9 cellular contexts compared by ENCODE assay signal in the genomic region with DNA sequence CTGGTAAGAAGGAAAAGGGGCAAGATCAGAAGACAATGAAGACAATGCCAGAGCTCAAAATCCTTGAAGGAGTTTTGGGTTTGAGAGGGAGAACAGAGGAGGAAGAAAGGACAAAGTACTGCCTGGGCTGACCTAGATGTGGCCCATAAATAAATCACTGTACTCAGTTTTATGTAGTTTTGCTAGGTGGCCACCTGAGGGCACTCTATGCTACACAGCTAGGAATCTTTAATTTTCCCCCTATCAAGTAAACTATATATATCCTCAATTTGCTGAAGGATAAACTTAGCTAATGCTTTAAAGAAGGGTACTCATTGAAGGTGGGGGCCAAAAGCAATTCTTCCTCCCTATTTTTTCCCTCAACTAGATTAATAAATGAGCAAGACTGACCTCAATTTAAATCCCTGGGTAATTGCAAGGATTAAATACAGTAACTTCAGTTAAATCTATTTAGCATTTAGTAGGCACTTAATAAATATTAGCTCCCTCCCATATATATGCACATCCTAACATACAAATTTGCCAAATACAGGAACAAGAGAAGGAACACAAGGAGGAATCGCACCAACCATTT.
DNase-seq lines count a peak whose midpoint lies in the region; ATAC-seq, FAIRE-seq and TF ChIP-seq lines count a peak whose summit lies in the region.
"Had no signal": no experiment of that assay in that cellular context is flagged by ENCODE, and none has a peak within 500 bp of the region (broad histone marks: within the 10 kb centered on the region; RNA-seq: fewer than 3 reads in every experiment).

No MANE protein-coding gene starts in this region.

- H3K27me3 ChIP-seq in small intestine (ENCODE audit: control insufficient read depth in 2 of 2, insufficient read depth in 2 of 2, low read length in 2 of 2) = no peaks in the 10 kb centered on the region

- TF ChIP-seq CTCF in C4-2B (conservative IDR thresholded peaks at IDR 0.05) (peak; percentile 56), activated B cell treated with CpG ODN at 0.5 μM for 24 hours (IDR thresholded peaks at IDR 0.05) (peak; percentile 47)

- CTCF ChIA-PET in activated B cell treated with CpG ODN at 0.5 μM for 24 hours (lab: Charles Lee) = interaction anchor here (0.8 to 2.9 kb wide), 9 partner anchors 8 to 1545 kb away, joined by 3 to 19 read pairs (median 5); no protein-coding TSS in a partner anchor

- no peak for FAIRE-seq in small intestine (lab: Jason Lieb, UNC)

- ATAC-seq in GM18499 (IDR thresholded peaks at IDR 0.05; ENCODE audit: insufficient read depth, unreplicated experiment) = peak; percentile 44
- ATAC-seq in HG02763 (IDR thresholded peaks at IDR 0.05; ENCODE audit: unreplicated experiment) = peak; percentile 62
- peak; percentile 58 for ATAC-seq in activated B cell treated with CpG ODN at 0.5 μM for 24 hours (ENCODE audit: low read depth)
- peak; percentile 92 for ATAC-seq in left ventricle myocardium superior

- no peaks in the 10 kb centered on the region for H3K36me3 ChIP-seq in small intestine (ENCODE audit: control insufficient read depth in 2 of 2, insufficient read depth in 2 of 2, low read length in 2 of 2)

- no peaks in the 10 kb centered on the region for H3K36me3 Mint-ChIP-seq in activated B cell treated with CpG ODN at 0.5 μM for 24 hours (ENCODE audit: low read depth)

- H3K27ac ChIP-seq in C4-2B (no peak overlapping the region), small intestine (ENCODE audit: low read depth in 1 of 2, low read length in 1 of 2) (no peak overlapping the region)

- peaks cover 9% of the 10 kb centered on the region for H3K4me1 Mint-ChIP-seq in activated B cell treated with CpG ODN at 0.5 μM for 24 hours

- POLR2A ChIA-PET in activated B cell treated with CpG ODN at 0.5 μM for 24 hours (lab: Charles Lee) = no interaction called here

- H3K4me3 Mint-ChIP-seq in activated B cell treated with CpG ODN at 0.5 μM for 24 hours = no peak overlapping the region
- H3K4me3 Mint-ChIP-seq: T-helper 1 cell treated with Interleukin-12 subunit alpha and Interleukin-12 subunit beta and Interleukin-4 antibody, amounts not matched to agents 30 μg/mL and 1 μg/mL, for 36 hours had no signal

- H3K4me3 ChIP-seq in small intestine (ENCODE audit: low read depth in 1 of 2, low read length in 2 of 2) = no peak overlapping the region

- DNase-seq in NCI-H1417 (lab: John Stamatoyannopoulos, UW) = peak; percentile 23 to 72 (median 44)
- DNase-seq in activated B cell treated with CpG ODN at 0.5 μM for 24 hours = no peak
- no peak for DNase-seq in left ventricle myocardium superior
- peak; percentile 30 for DNase-seq in small intestine
- no peak for DNase-seq in epidermal melanocyte (ENCODE audit: insufficient read length, low spot score)

- no peaks in the 10 kb centered on the region for H3K4me1 ChIP-seq in small intestine (ENCODE audit: control insufficient read depth in 2 of 2, insufficient read depth in 1 of 2, low read depth in 1 of 2, low read length in 1 of 2)

- no peak overlapping the region for H3K27ac Mint-ChIP-seq in activated B cell treated with CpG ODN at 0.5 μM for 24 hours
- H3K27ac Mint-ChIP-seq: T-helper 1 cell treated with Interleukin-12 subunit alpha and Interleukin-12 subunit beta and Interleukin-4 antibody, amounts not matched to agents 30 μg/mL and 1 μg/mL, for 36 hours had no signal

- no peaks in the 10 kb centered on the region for H3K27me3 Mint-ChIP-seq in activated B cell treated with CpG ODN at 0.5 μM for 24 hours

- intact Hi-C loops in activated B cell treated with CpG ODN at 0.5 μM for 24 hours (cut with micrococcal nuclease) = no loop called here
- intact Hi-C loops in left ventricle myocardium superior (cut with micrococcal nuclease) = no loop called here

- no peaks in the 10 kb centered on the region for H3K9me3 Mint-ChIP-seq in activated B cell treated with CpG ODN at 0.5 μM for 24 hours
- H3K9me3 Mint-ChIP-seq: T-helper 1 cell treated with Interleukin-12 subunit alpha and Interleukin-12 subunit beta and Interleukin-4 antibody, amounts not matched to agents 30 μg/mL and 1 μg/mL, for 36 hours had no signal

- H3K9me3 ChIP-seq in small intestine (ENCODE audit: control insufficient read depth, low read depth) = no peaks in the 10 kb centered on the region

- WGBS in small intestine, 3 donors = 59 to 84% (median 80%) methylated on average over 1 of the region's 1 CpG

Comparison
In these comparisons a context has a peak if more than half of its experiments do, and no peak if none do; other contexts are left out.
1. DNase-seq: peak in NCI-H1417 (3 of 3) and small intestine (single experiment); none in activated B cell treated with CpG ODN at 0.5 μM for 24 hours (single experiment), left ventricle myocardium superior (single experiment) and epidermal melanocyte (single experiment).
2. Peak in every context shown above with its lines, with median percentiles within 50 percentile points of each other: ATAC-seq.